Comparison of ENCODE assay signal across 16 cellular contexts in genomic region chr17:63035271-63035670, GRCh38.
DNase-seq lines count a peak whose midpoint lies in the region; ATAC-seq and TF ChIP-seq lines count a peak whose summit lies in the region.
"Had no signal": no experiment of that assay in that cellular context is flagged by ENCODE, and none has a peak within 500 bp of the region (broad histone marks: within the 10 kb centered on the region; RNA-seq: fewer than 3 reads in every experiment).

No MANE protein-coding gene starts in this region.

- no peaks in the 10 kb centered on the region for H3K4me1 ChIP-seq in endodermal cell (ENCODE audit: control insufficient read depth, insufficient read depth, low read length)

- peaks cover 5% of the 10 kb centered on the region for H3K9me3 ChIP-seq in endodermal cell (ENCODE audit: control insufficient read depth, low read length)
- H3K9me3 ChIP-seq: BE2C, upper lobe of left lung had no signal

- H3K4me3 ChIP-seq in endodermal cell (ENCODE audit: low read length): no peak overlapping the region
- H3K4me3 ChIP-seq: upper lobe of left lung had no signal

- peak overlapping the region; percentile 57 for H3K4me3 Mint-ChIP-seq in HFFc6
- H3K4me3 Mint-ChIP-seq in endodermal cell: no peak overlapping the region
- H3K4me3 Mint-ChIP-seq: activated B cell treated with CpG ODN at 0.5 μM for 24 hours; activated naive CD8-positive, alpha-beta T cell treated with anti-CD3 and anti-CD28 coated beads for 36 hours had no signal

- DNase-seq in ACHN (peak; percentile 65), HFFc6 (peak; percentile 80), amniotic epithelial cell (ENCODE audit: low read depth) (peak; percentile 83), glomerular visceral epithelial cell (ENCODE audit: extremely low spot score) (peak; percentile 61), endodermal cell (no peak), NCI-H187 (lab: John Stamatoyannopoulos, UW) (no peak)
- no peak for DNase-seq in activated CD4-positive, CD25-positive, alpha-beta regulatory T cell (lab: John Stamatoyannopoulos, UW)
- DNase-seq: activated B cell treated with CpG ODN at 0.5 μM for 24 hours; activated CD8-positive, alpha-beta memory T cell treated with anti-CD3 and anti-CD28 coated beads, Interleukin-2, amount 50 U/mL, for 48 hours; activated naive CD8-positive, alpha-beta T cell treated with anti-CD3 and anti-CD28 coated beads for 36 hours; BE2C; DMS79 treated with DMSO at 0.1 percent for 48 hours; Karpas-422; stimulated activated CD4-positive, alpha-beta T cell treated with anti-CD3 and anti-CD28 coated beads, Interleukin-1b, Interleukin-23, amount 100 ng/mL, for 48 hours; upper lobe of left lung had no signal

- H3K27me3 ChIP-seq in endodermal cell (ENCODE audit: control insufficient read depth, insufficient read depth, low read length, poor library complexity, severe bottlenecking): no peaks in the 10 kb centered on the region
- H3K27me3 ChIP-seq: BE2C, upper lobe of left lung had no signal

- ATAC-seq in GM18868 (IDR thresholded peaks at IDR 0.05; ENCODE audit: unreplicated experiment): no peak

- in situ Hi-C loops in ACHN (cut with HindIII; ENCODE audit: low pct_ligation_motif_present, low pct_unique_long_range_greater_than_20kb, low sequenced_read_pairs): no loop called here

- peak overlapping the region; percentile 26 for H3K27ac Mint-ChIP-seq in HFFc6
- no peak overlapping the region for H3K27ac Mint-ChIP-seq in endodermal cell
- H3K27ac Mint-ChIP-seq: activated B cell treated with CpG ODN at 0.5 μM for 24 hours; activated naive CD8-positive, alpha-beta T cell treated with anti-CD3 and anti-CD28 coated beads for 36 hours had no signal

- H3K36me3 Mint-ChIP-seq in HFFc6 (ENCODE audit: low read depth) (peaks cover 42% of the 10 kb centered on the region), endodermal cell (ENCODE audit: low read depth) (peaks cover 1% of the 10 kb centered on the region)

- H3K4me1 Mint-ChIP-seq in HFFc6 (ENCODE audit: low read depth): peaks cover 94% of the 10 kb centered on the region
- peaks cover 12% of the 10 kb centered on the region for H3K4me1 Mint-ChIP-seq in endodermal cell

- TF ChIP-seq CTCF in HFFc6 (IDR thresholded peaks at IDR 0.05): no peak
- no peak for TF ChIP-seq CTCF in endodermal cell (conservative IDR thresholded peaks at IDR 0.05)

- no peaks in the 10 kb centered on the region for H3K36me3 ChIP-seq in endodermal cell (ENCODE audit: control insufficient read depth, insufficient read depth, low read length)
- H3K36me3 ChIP-seq: upper lobe of left lung had no signal

- H3K27ac ChIP-seq in endodermal cell (ENCODE audit: low read depth, low read length): no peak overlapping the region
- H3K27ac ChIP-seq: upper lobe of left lung had no signal

- 91 to 100% methylated on average over 3 to 4 of the region's 4 CpGs for WGBS in endodermal cell (ENCODE audit: insufficient coverage in 1 of 2, insufficient read length in 1 of 2), 2 experiments

- H3K9ac ChIP-seq in endodermal cell (ENCODE audit: extremely low read depth, low read length, poor library complexity, severe bottlenecking): no peak overlapping the region

- H3K9me3 Mint-ChIP-seq in HFFc6 (no peaks in the 10 kb centered on the region), endodermal cell (peaks cover 2% of the 10 kb centered on the region)
- H3K9me3 Mint-ChIP-seq: activated B cell treated with CpG ODN at 0.5 μM for 24 hours had no signal

- no peaks in the 10 kb centered on the region; the same call in 1 of the 2 replicates for H3K27me3 Mint-ChIP-seq in HFFc6 (ENCODE audit: insufficient read depth)
- no peaks in the 10 kb centered on the region for H3K27me3 Mint-ChIP-seq in endodermal cell (ENCODE audit: insufficient read depth)
- H3K27me3 Mint-ChIP-seq: activated naive CD8-positive, alpha-beta T cell treated with anti-CD3 and anti-CD28 coated beads for 36 hours had no signal

Comparison
In these comparisons a context has a peak if more than half of its experiments do, and no peak if none do; other contexts are left out.
1. DNase-seq: peak in ACHN (single experiment), HFFc6 (single experiment), amniotic epithelial cell (single experiment) and glomerular visceral epithelial cell (single experiment); none in activated CD4-positive, CD25-positive, alpha-beta regulatory T cell (0 of 4), endodermal cell (single experiment) and NCI-H187 (0 of 2).